Comparison of ENCODE assay signal across 10 cellular contexts in genomic region chr11:72735495-72736027, GRCh38. TPM values are rescaled to one million over a fixed set of nuclear protein-coding genes. Genes with fewer than 3 reads are reported as not detected.
A peak's percentile ranks its signal among the peaks of the same experiment; 100 is the strongest.
DNase-seq lines count a peak whose midpoint lies in the region; ATAC-seq and TF ChIP-seq lines count a peak whose summit lies in the region.
"Had no signal": no experiment of that assay in that cellular context is flagged by ENCODE, and none has a peak within 500 bp of the region (broad histone marks: within the 10 kb centered on the region; RNA-seq: fewer than 3 reads in every experiment).

No MANE protein-coding gene starts in this region.

- CTCF ChIA-PET in activated B cell treated with CpG ODN at 0.5 μM for 24 hours (lab: Charles Lee) = interaction anchor here (1.5 to 3.4 kb wide), 3 partner anchors 9 to 87 kb away, joined by 3 to 42 read pairs (median 6); no protein-coding TSS in a partner anchor

- no peak for TF ChIP-seq CTCF in activated B cell treated with CpG ODN at 0.5 μM for 24 hours (IDR thresholded peaks at IDR 0.05)
- no peak for TF ChIP-seq CTCF in hepatocyte (IDR thresholded peaks at IDR 0.05; ENCODE audit: poor library complexity)

- no peak overlapping the region for H2AFZ ChIP-seq in hepatocyte

- H3K27me3 Mint-ChIP-seq in activated CD4-positive, alpha-beta T cell treated with anti-CD3 and anti-CD28 coated beads, Interleukin-2, amount 10 ng/mL, durations not matched to agents 24 days and 14 days = no peaks in the 10 kb centered on the region
- H3K27me3 Mint-ChIP-seq in activated B cell treated with CpG ODN at 0.5 μM for 24 hours = no peaks in the 10 kb centered on the region

- H3K9me3 ChIP-seq in hepatocyte (ENCODE audit: low read depth) (no peaks in the 10 kb centered on the region), subcutaneous abdominal adipose tissue (ENCODE audit: control insufficient read depth in 5 of 5, low read length in 5 of 5) (peaks cover 0 to 5% (median 0%) of the 10 kb centered on the region in 5 donors)

- H3K9me2 ChIP-seq in hepatocyte (replicated peaks; ENCODE audit: insufficient read depth) = no peaks in the 10 kb centered on the region

- peaks cover 59% of the 10 kb centered on the region for H3K79me2 ChIP-seq in hepatocyte

- DNase-seq in activated CD4-positive, alpha-beta T cell treated with anti-CD3 and anti-CD28 coated beads, Interleukin-2, amount 10 ng/mL, durations not matched to agents 24 days and 14 days = no peak
- no peak for DNase-seq in activated CD4-positive, alpha-beta T cell treated with anti-CD3 and anti-CD28 coated beads, Interleukin-2, amount 50 U/mL, for 4 hours
- no peak for DNase-seq in activated B cell treated with CpG ODN at 0.5 μM for 24 hours
- peak; percentile 81 for DNase-seq in hepatocyte (ENCODE audit: low spot score)
- no peak for DNase-seq in activated gamma-delta T cell treated with Interleukin-2 at 50 U/mL for 16 hours
- no peak for DNase-seq in H4 (ENCODE audit: low spot score)
- DNase-seq: amniotic stem cell, NCI-H524 treated with DMSO at 0.1 percent for 48 hours had no signal

- peak overlapping the region; percentile 72 for H3K27ac Mint-ChIP-seq in activated CD4-positive, alpha-beta T cell treated with anti-CD3 and anti-CD28 coated beads, Interleukin-2, amount 10 ng/mL, durations not matched to agents 24 days and 14 days
- peak overlapping the region; percentile 81 for H3K27ac Mint-ChIP-seq in activated B cell treated with CpG ODN at 0.5 μM for 24 hours

- 57% methylated on average over 8 of the region's 8 CpGs for WGBS in hepatocyte (ENCODE audit: low lambda C conversion rate, missing lambda C conversion rate)

- H3K4me1 ChIP-seq in hepatocyte (ENCODE audit: insufficient read depth) (no peaks in the 10 kb centered on the region), subcutaneous abdominal adipose tissue (ENCODE audit: control insufficient read depth in 5 of 5, insufficient read depth in 5 of 5, low read length in 5 of 5) (peaks cover 6 to 54% (median 32%) of the 10 kb centered on the region in 5 donors)

- peak overlapping the region; percentile 16 for H3K4me2 ChIP-seq in hepatocyte

- ATAC-seq in activated B cell treated with CpG ODN at 0.5 μM for 24 hours (ENCODE audit: low read depth) (no peak), GM18520 (IDR thresholded peaks at IDR 0.05; ENCODE audit: unreplicated experiment) (no peak)

- no peaks in the 10 kb centered on the region for H4K20me1 ChIP-seq in hepatocyte (ENCODE audit: insufficient read depth, poor library complexity, severe bottlenecking)

- H3K27ac ChIP-seq in hepatocyte = peak overlapping the region; percentile 52
- peak overlapping the region; percentile 41 for H3K27ac ChIP-seq in subcutaneous abdominal adipose tissue (ENCODE audit: low read depth, low read length)

- H3K4me3 ChIP-seq in hepatocyte (no peak overlapping the region), subcutaneous abdominal adipose tissue (ENCODE audit: low read depth in 1 of 5, low read length in 5 of 5) (no peak overlapping the region)

- H3K9me3 Mint-ChIP-seq in activated CD4-positive, alpha-beta T cell treated with anti-CD3 and anti-CD28 coated beads, Interleukin-2, amount 10 ng/mL, durations not matched to agents 24 days and 14 days = no peaks in the 10 kb centered on the region
- peaks cover 2% of the 10 kb centered on the region for H3K9me3 Mint-ChIP-seq in activated B cell treated with CpG ODN at 0.5 μM for 24 hours

- peaks cover 15% of the 10 kb centered on the region for H3K36me3 Mint-ChIP-seq in activated CD4-positive, alpha-beta T cell treated with anti-CD3 and anti-CD28 coated beads, Interleukin-2, amount 10 ng/mL, durations not matched to agents 24 days and 14 days (ENCODE audit: low read depth)
- H3K36me3 Mint-ChIP-seq in activated B cell treated with CpG ODN at 0.5 μM for 24 hours (ENCODE audit: low read depth) = peaks cover 30% of the 10 kb centered on the region

- peak overlapping the region in 2 of 5 donors; percentile 22 to 52 for H3K9ac ChIP-seq in subcutaneous abdominal adipose tissue (ENCODE audit: low read length in 5 of 5)

- H3K4me3 Mint-ChIP-seq in activated CD4-positive, alpha-beta T cell treated with anti-CD3 and anti-CD28 coated beads, Interleukin-2, amount 10 ng/mL, durations not matched to agents 24 days and 14 days = peak overlapping the region; percentile 24
- no peak overlapping the region for H3K4me3 Mint-ChIP-seq in activated B cell treated with CpG ODN at 0.5 μM for 24 hours

- no peaks in the 10 kb centered on the region for H3K27me3 ChIP-seq in hepatocyte
- no peaks in the 10 kb centered on the region for H3K27me3 ChIP-seq in subcutaneous abdominal adipose tissue (ENCODE audit: control insufficient read depth in 5 of 5, insufficient read depth in 4 of 5, low read length in 5 of 5)

- POLR2A ChIA-PET in activated B cell treated with CpG ODN at 0.5 μM for 24 hours (lab: Charles Lee) = interaction anchor here (0.6 to 1.8 kb wide), 6 partner anchors 9 to 80 kb away, joined by 3 to 12 read pairs (median 4); partner anchors contain the start of genes ATG16L2 and STARD10

- peaks cover 34% of the 10 kb centered on the region for H3K4me1 Mint-ChIP-seq in activated CD4-positive, alpha-beta T cell treated with anti-CD3 and anti-CD28 coated beads, Interleukin-2, amount 10 ng/mL, durations not matched to agents 24 days and 14 days
- H3K4me1 Mint-ChIP-seq in activated B cell treated with CpG ODN at 0.5 μM for 24 hours = peaks cover 81% of the 10 kb centered on the region

- intact Hi-C loops in activated CD4-positive, alpha-beta T cell treated with anti-CD3 and anti-CD28 coated beads, Interleukin-2, amount 10 ng/mL, durations not matched to agents 24 days and 14 days (cut with micrococcal nuclease) = loop anchor here (1.0 kb wide), 3 partner anchors 13 to 78 kb away; partner anchors contain the start of gene ARAP1
- intact Hi-C loops in activated B cell treated with CpG ODN at 0.5 μM for 24 hours (cut with micrococcal nuclease) = loop anchor here (1.0 to 5.0 kb wide), 6 partner anchors 9 to 652 kb away; partner anchors contain the start of gene ATG16L2

- H3K36me3 ChIP-seq in hepatocyte (replicated peaks; ENCODE audit: insufficient read depth, low read depth) (no peaks in the 10 kb centered on the region), subcutaneous abdominal adipose tissue (ENCODE audit: control insufficient read depth in 5 of 5, insufficient read depth in 5 of 5, low read length in 5 of 5) (peaks cover 0 to 6% (median 0%) of the 10 kb centered on the region in 5 donors)

RNA-seq across cellular contexts. Expression of gene ARAP1, which starts 16.6 kb away (rescaled TPM):
- 76.9 and 81.5 TPM in 2 replicates for total RNA-seq in activated CD4-positive, alpha-beta T cell treated with anti-CD3 and anti-CD28 coated beads, Interleukin-2, amount 10 ng/mL, durations not matched to agents 24 days and 14 days
- total RNA-seq in activated B cell treated with CpG ODN at 0.5 μM for 24 hours (113 and 139 TPM in 2 replicates), hepatocyte (86.9 and 118 TPM in 2 replicates)
- 53.2 and 60.2 TPM in 2 replicates for polyA plus RNA-seq in hepatocyte
- total RNA-seq in H4 (2014; rRNA removed; shearing (Covaris generic)) = 17.7 and 20.1 TPM in 2 replicates

RNA-seq across cellular contexts. Expression of gene STARD10, which starts 58.3 kb away (rescaled TPM):
- total RNA-seq in activated CD4-positive, alpha-beta T cell treated with anti-CD3 and anti-CD28 coated beads, Interleukin-2, amount 10 ng/mL, durations not matched to agents 24 days and 14 days = 16.3 and 17.2 TPM in 2 replicates
- 42.6 and 46.8 TPM in 2 replicates for total RNA-seq in activated B cell treated with CpG ODN at 0.5 μM for 24 hours
- 290 and 390 TPM in 2 replicates for total RNA-seq in hepatocyte
- 575 and 686 TPM in 2 replicates for polyA plus RNA-seq in hepatocyte
- total RNA-seq in H4 (2014; rRNA removed; shearing (Covaris generic)) = 23.2 and 25.1 TPM in 2 replicates
